Comparison of ENCODE assay signal across 17 cellular contexts in genomic region chr19:51161266-51161665, GRCh38. TPM values are rescaled to one million over a fixed set of nuclear protein-coding genes. Genes with fewer than 3 reads are reported as not detected.
DNase-seq lines count a peak whose midpoint lies in the region; ATAC-seq, FAIRE-seq and TF ChIP-seq lines count a peak whose summit lies in the region.
"Had no signal": no experiment of that assay in that cellular context is flagged by ENCODE, and none has a peak within 500 bp of the region (broad histone marks: within the 10 kb centered on the region; RNA-seq: fewer than 3 reads in every experiment).

No MANE protein-coding gene starts in this region.

- H3K27me3 ChIP-seq in GM12878 (replicated peaks in 1 of 2; ENCODE audit: control insufficient read depth in 2 of 2, insufficient read depth in 2 of 2, low read length in 1 of 2), result no peaks in the 10 kb centered on the region
- H3K27me3 ChIP-seq in foreskin keratinocyte, result peaks cover 8% of the 10 kb centered on the region
- H3K27me3 ChIP-seq in heart left ventricle, result peaks cover 0 to 15% (median 0%) of the 10 kb centered on the region in 9 donors
- H3K27me3 ChIP-seq: BLaER1 treated with 17β-estradiol and CSF1 and Interleukin-3, amounts not matched to agents 10 nM and 100 nM had no signal

- CTCF ChIA-PET in GM12878 (lab: Yijun Ruan, JAX), result interaction anchor here (0.9 to 10.1 kb wide), 2 partner anchors 8 to 98 kb away, joined by 3 to 121 read pairs; no protein-coding TSS in a partner anchor

- H3K36me3 ChIP-seq in GM12878 (ENCODE audit: control insufficient read depth in 2 of 2, insufficient read depth in 2 of 2, low read length in 1 of 2) (no peaks in the 10 kb centered on the region), heart left ventricle (no peaks in the 10 kb centered on the region)
- H3K36me3 ChIP-seq: BLaER1 treated with 17β-estradiol and CSF1 and Interleukin-3, amounts not matched to agents 10 nM and 100 nM had no signal

- ATAC-seq in activated T-cell treated with anti-CD3 and anti-CD28 coated beads, Interleukin-2, amount 50 U/mL, for 4 hours, result peak; percentile 43 to 58
- ATAC-seq in GM12878, result no peak
- ATAC-seq in foreskin keratinocyte, result peak; percentile 52
- ATAC-seq in heart left ventricle, result no peak
- ATAC-seq: GM23338 had no signal

- RAD21 ChIA-PET in GM12878 (lab: Charles Lee; ENCODE audit: unreplicated experiment), result interaction anchor here (0.7 to 2.2 kb wide), 2 partner anchors 96 to 99 kb away, joined by 3 to 5 read pairs; no protein-coding TSS in a partner anchor

- no peaks in the 10 kb centered on the region for H3K27me3 Mint-ChIP-seq in activated T-cell treated with anti-CD3 and anti-CD28 coated beads, Interleukin-2, amount 50 U/mL, for 4 hours (ENCODE audit: low read depth)

- TF ChIP-seq POLR2A in GM12878 (IDR thresholded peaks at IDR 0.05; ENCODE audit: low read depth, low read length) (no peak), erythroblast (IDR thresholded peaks at IDR 0.05; ENCODE audit: low read length) (no peak), heart left ventricle (IDR thresholded peaks at IDR 0.05) (no peak)

- no peaks in the 10 kb centered on the region for H3K9me3 Mint-ChIP-seq in activated T-cell treated with anti-CD3 and anti-CD28 coated beads, Interleukin-2, amount 50 U/mL, for 4 hours
- H3K9me3 Mint-ChIP-seq: CD4-positive, CD25-positive, alpha-beta regulatory T cell; GM23338 had no signal

- H3K4me3 Mint-ChIP-seq in activated T-cell treated with anti-CD3 and anti-CD28 coated beads, Interleukin-2, amount 50 U/mL, for 4 hours, result no peak overlapping the region
- H3K4me3 Mint-ChIP-seq: CD4-positive, CD25-positive, alpha-beta regulatory T cell; GM23338 had no signal

- TF ChIP-seq RAD21 in GM12878 (IDR thresholded peaks at IDR 0.05; ENCODE audit: insufficient read depth, low read depth, low read length), result no peak

- no TSS peak for BruUV-seq in GM12878 (replicated peaks; lab: Mats Ljungman, UMichigan)

- H3K9ac ChIP-seq in GM12878 (ENCODE audit: control insufficient read depth, insufficient read depth, low read length), result no peak overlapping the region
- H3K9ac ChIP-seq: BLaER1 treated with 17β-estradiol and CSF1 and Interleukin-3, amounts not matched to agents 10 nM and 100 nM had no signal

- peak; percentile 33 for FAIRE-seq in GM18507 (lab: Jason Lieb, UNC)
- FAIRE-seq in GM12878 (lab: Jason Lieb, UNC), result no peak

- H3K4me1 ChIP-seq in GM12878 (ENCODE audit: control insufficient read depth, insufficient read depth, low read length) (peaks cover 10% of the 10 kb centered on the region), foreskin keratinocyte (peaks cover 3% of the 10 kb centered on the region), heart left ventricle (peaks cover 0 to 4% (median 0%) of the 10 kb centered on the region in 12 donors)

- 0% methylated on average over 1 of the region's 1 CpG for WGBS in GM12878 (ENCODE audit: insufficient coverage, insufficient replicate concordance, low lambda C conversion rate, missing lambda C conversion rate)
- 83 to 89% (median 86%) methylated on average over 1 of the region's 1 CpG for WGBS in heart left ventricle, 4 donors

- H3K4me2 ChIP-seq in GM12878 (ENCODE audit: control insufficient read depth, insufficient read depth), result no peak overlapping the region
- H3K4me2 ChIP-seq: BLaER1 treated with 17β-estradiol and CSF1 and Interleukin-3, amounts not matched to agents 10 nM and 100 nM; GM23338 had no signal

- DNase-seq in activated T-cell treated with anti-CD3 and anti-CD28 coated beads, Interleukin-2, amount 50 U/mL, for 4 hours, result no peak
- no peak for DNase-seq in activated T-cell treated with anti-CD3 and anti-CD28 coated beads, Interleukin-2, amount 50 U/mL, for 1 hour
- DNase-seq in GM18507 (ENCODE audit: extremely low spot score, insufficient read length, low read depth), result no peak
- no peak for DNase-seq in GM12878 (ENCODE audit: low read depth, low spot score)
- DNase-seq in foreskin keratinocyte, result peak; percentile 35 to 57
- no peak for DNase-seq in substantia nigra (lab: John Stamatoyannopoulos, UW)
- no peak for DNase-seq in erythroblast (lab: John Stamatoyannopoulos, UW)
- no peak for DNase-seq in heart left ventricle
- DNase-seq: ACHN, DMS53, H7 had no signal

- no peaks in the 10 kb centered on the region; the same call in 1 of the 2 replicates for H4K20me1 ChIP-seq in GM12878 (ENCODE audit: control insufficient read depth, insufficient read depth)
- H4K20me1 ChIP-seq: BLaER1 treated with 17β-estradiol and CSF1 and Interleukin-3, amounts not matched to agents 10 nM and 100 nM had no signal

- no peak overlapping the region for H3K27ac ChIP-seq in GM12878 (ENCODE audit: control insufficient read depth, insufficient read depth)
- no peak overlapping the region for H3K27ac ChIP-seq in foreskin keratinocyte
- H3K27ac ChIP-seq in substantia nigra (ENCODE audit: low read depth, low read length, poor library complexity, severe bottlenecking), result no peak overlapping the region
- no peak overlapping the region for H3K27ac ChIP-seq in heart left ventricle
- H3K27ac ChIP-seq: BLaER1 treated with 17β-estradiol and CSF1 and Interleukin-3, amounts not matched to agents 10 nM and 100 nM had no signal

- TF ChIP-seq CTCF in GM12878 (IDR thresholded peaks at IDR 0.05 in 2 of 3, conservative IDR thresholded peaks at IDR 0.05 in 1 of 3; ENCODE audit: control insufficient read depth in 2 of 3, extremely low read depth in 1 of 3, insufficient read depth in 1 of 3, low read depth in 3 of 3, low read length in 3 of 3) (no peak), foreskin keratinocyte (conservative IDR thresholded peaks at IDR 0.05) (no peak), heart left ventricle (IDR thresholded peaks at IDR 0.05) (no peak)

- intact Hi-C loops in GM12878 (cut with micrococcal nuclease; ENCODE audit: unreplicated experiment), result no loop called here
- intact Hi-C loops in heart left ventricle (cut with DNase I), result loop anchor here in 3 of 10 donors (10.0 kb wide), 2 partner anchors 136 to 146 kb away; partner anchors contain the start of genes KLK11 (in 2 of the 3) and KLK10 (in 1 of the 3)

- no peaks in the 10 kb centered on the region for H3K36me3 Mint-ChIP-seq in activated T-cell treated with anti-CD3 and anti-CD28 coated beads, Interleukin-2, amount 50 U/mL, for 4 hours (ENCODE audit: insufficient read depth)
- H3K36me3 Mint-ChIP-seq: CD4-positive, CD25-positive, alpha-beta regulatory T cell had no signal

- H3K9me3 ChIP-seq in GM12878 (replicated peaks; ENCODE audit: control insufficient read depth, insufficient read depth, low read length) (no peaks in the 10 kb centered on the region), heart left ventricle (no peaks in the 10 kb centered on the region)
- H3K9me3 ChIP-seq: BLaER1 treated with 17β-estradiol and CSF1 and Interleukin-3, amounts not matched to agents 10 nM and 100 nM had no signal

- H3K79me2 ChIP-seq in GM12878 (ENCODE audit: control insufficient read depth, insufficient read depth, low read length), result no peaks in the 10 kb centered on the region

- H2AFZ ChIP-seq in GM12878 (ENCODE audit: control insufficient read depth, low read depth, low read length), result no peak overlapping the region
- H2AFZ ChIP-seq: GM23338 had no signal

- POLR2A ChIA-PET in GM12878 (lab: Charles Lee), result no interaction called here

- no peak overlapping the region for H3K4me3 ChIP-seq in GM12878
- no peak overlapping the region for H3K4me3 ChIP-seq in heart left ventricle
- H3K4me3 ChIP-seq: BLaER1 treated with 17β-estradiol and CSF1 and Interleukin-3, amounts not matched to agents 10 nM and 100 nM; GM23338 had no signal

- SMC1A ChIA-PET in GM12878 (lab: Charles Lee; ENCODE audit: uncharacterized antibody, unreplicated experiment), result interaction anchor here (1.4 kb wide), 1 partner anchor 50 kb away, joined by 3 read pairs; no protein-coding TSS in a partner anchor

- peaks cover 6% of the 10 kb centered on the region for H3K4me1 Mint-ChIP-seq in activated T-cell treated with anti-CD3 and anti-CD28 coated beads, Interleukin-2, amount 50 U/mL, for 4 hours (ENCODE audit: low read depth)

- TF ChIP-seq EP300 in GM12878 (IDR thresholded peaks at IDR 0.05; ENCODE audit: borderline replicate concordance in 1 of 2, control insufficient read depth in 1 of 2, low read depth in 2 of 2, low read length in 2 of 2), result no peak

- in situ Hi-C loops in GM12878 (cut with MboI), result no loop called here

RNA-seq across cellular contexts. Expression of gene SIGLEC7, which starts 19.2 kb away (rescaled TPM):
- under 1 TPM in 1 of 3 donors, not detected in 2; 0.16 TPM for total RNA-seq in activated T-cell treated with anti-CD3 and anti-CD28 coated beads, Interleukin-2, amount 50 U/mL, for 4 hours
- not detected in 2 replicates for total RNA-seq in GM12878 (2013; cell fraction: nucleolus; rRNA removed)
- total RNA-seq in GM12878 (2014; rRNA removed) (not detected in 2 replicates), GM12878 (2014; rRNA removed; fragmentation: Illumina TruSeq; extraction: Trizol) (not detected in 2 replicates), GM12878 (2021) (not detected in 2 replicates), foreskin keratinocyte (not detected in 2 replicates), heart left ventricle (1 to 10 TPM in 3 of 9 donors, under 1 TPM in 4, not detected in 2; 0.51 to 6.1 (median 0.63) TPM)
- not detected for polyA plus RNA-seq in GM12878 (2011; ENCODE audit: low read depth)
- polyA plus RNA-seq in GM12878 (2011; rRNA removed) (0.06 and 0.15 TPM in 2 replicates), GM12878 (2014; fragmentation: Illumina TruSeq; extraction: Trizol) (not detected in 2 replicates), GM12878 (2014; fragmentation: Nextera tagmentation; extraction: Ambion mirVana) (not detected), GM12878 (2014; rRNA removed) (not detected in 2 replicates), GM12878 (2016; fragmentation: Nextera tagmentation; extraction: Ambion mirVana) (not detected), foreskin keratinocyte (not detected in 2 replicates), heart left ventricle (1 to 10 TPM; 1.0 to 1.2 TPM)
- 0.07 and 0.18 TPM in 2 replicates for polyA plus RNA-seq in GM12878 (2011; cell fraction: cytosol; rRNA removed)
- 0.18 and 0.21 TPM in 2 replicates for polyA plus RNA-seq in GM12878 (2011; cell fraction: nucleus; rRNA removed)
- polyA plus RNA-seq in GM12878 (2012), result not detected in 2 replicates
- not detected in 2 replicates for polyA minus RNA-seq in GM12878 (2011; rRNA and poly(A)+ RNA removed)
- polyA minus RNA-seq in GM12878 (2011; cell fraction: cytosol; rRNA and poly(A)+ RNA removed), result not detected in 2 replicates
- polyA minus RNA-seq in GM12878 (2011; cell fraction: nucleus; rRNA and poly(A)+ RNA removed), result not detected in 2 replicates
- total RNA-seq: A172; CD4-positive, CD25-positive, alpha-beta regulatory T cell; Daoy; GM23338; H7; HT-29 had no signal
- polyA plus RNA-seq: CD4-positive, CD25-positive, alpha-beta regulatory T cell; GM23338 had no signal

RNA-seq across cellular contexts. Expression of gene SIGLEC9, which starts 36.6 kb away (rescaled TPM):
- under 1 TPM; 0.22 to 0.43 (median 0.37) TPM for total RNA-seq in activated T-cell treated with anti-CD3 and anti-CD28 coated beads, Interleukin-2, amount 50 U/mL, for 4 hours
- total RNA-seq in GM12878 (2013; cell fraction: nucleolus; rRNA removed), result not detected in 2 replicates
- total RNA-seq in GM12878 (2014; rRNA removed), result not detected in 2 replicates
- total RNA-seq in GM12878 (2014; rRNA removed; fragmentation: Illumina TruSeq; extraction: Trizol), result not detected in 2 replicates
- total RNA-seq in GM12878 (2021), result not detected in 2 replicates
- polyA plus RNA-seq in GM12878 (2011; ENCODE audit: low read depth), result not detected
- polyA plus RNA-seq in GM12878 (2011; rRNA removed), result 0.10 TPM in 2 replicates
- polyA plus RNA-seq in GM12878 (2011; cell fraction: cytosol; rRNA removed), result 0.03 and 0.05 TPM in 2 replicates
- polyA plus RNA-seq in GM12878 (2011; cell fraction: nucleus; rRNA removed), result 0.07 and 0.30 TPM in 2 replicates
- polyA plus RNA-seq in GM12878 (2012), result not detected in 2 replicates
- not detected in 2 replicates for polyA plus RNA-seq in GM12878 (2014; fragmentation: Illumina TruSeq; extraction: Trizol)
- not detected for polyA plus RNA-seq in GM12878 (2014; fragmentation: Nextera tagmentation; extraction: Ambion mirVana)
- not detected in 2 replicates for polyA plus RNA-seq in GM12878 (2014; rRNA removed)
- polyA plus RNA-seq in GM12878 (2016; fragmentation: Nextera tagmentation; extraction: Ambion mirVana), result not detected
- 0.21 TPM in 1 of 2 replicates, not detected in the other for polyA minus RNA-seq in GM12878 (2011; rRNA and poly(A)+ RNA removed)
- polyA minus RNA-seq in GM12878 (2011; cell fraction: cytosol; rRNA and poly(A)+ RNA removed), result not detected in 2 replicates
- not detected in 2 replicates for polyA minus RNA-seq in GM12878 (2011; cell fraction: nucleus; rRNA and poly(A)+ RNA removed)
- total RNA-seq in foreskin keratinocyte, result not detected in 2 replicates
- polyA plus RNA-seq in foreskin keratinocyte, result not detected in 2 replicates
- 10 to 100 TPM in 1 of 9 donors, 1 to 10 TPM in 6, under 1 TPM in 2; 0.35 to 18.5 (median 1.7) TPM for total RNA-seq in heart left ventricle
- polyA plus RNA-seq in heart left ventricle, result 1 to 10 TPM in 1 of 2 donors, under 1 TPM in 1; 0.27 to 2.0 TPM
- total RNA-seq: A172, Daoy, GM23338, H7, HT-29 had no signal
- polyA plus RNA-seq: GM23338 had no signal

RNA-seq across cellular contexts. Expression of gene CTU1, which starts 53.1 kb away (rescaled TPM):
- total RNA-seq in activated T-cell treated with anti-CD3 and anti-CD28 coated beads, Interleukin-2, amount 50 U/mL, for 4 hours, result 10 to 100 TPM; 24.1 to 29.3 (median 27.7) TPM
- total RNA-seq in GM12878 (2013; cell fraction: nucleolus; rRNA removed), result 7.2 and 9.4 TPM in 2 replicates
- total RNA-seq in GM12878 (2014; rRNA removed), result 6.2 and 8.9 TPM in 2 replicates
- total RNA-seq in GM12878 (2014; rRNA removed; fragmentation: Illumina TruSeq; extraction: Trizol), result 0.51 and 0.54 TPM in 2 replicates
- total RNA-seq in GM12878 (2021), result 9.9 and 10.5 TPM in 2 replicates
- 0.58 TPM for polyA plus RNA-seq in GM12878 (2011; ENCODE audit: low read depth)
- 1.4 and 3.0 TPM in 2 replicates for polyA plus RNA-seq in GM12878 (2011; rRNA removed)
- 4.7 and 7.6 TPM in 2 replicates for polyA plus RNA-seq in GM12878 (2011; cell fraction: cytosol; rRNA removed)
- polyA plus RNA-seq in GM12878 (2011; cell fraction: nucleus; rRNA removed), result 25.5 and 26.3 TPM in 2 replicates
- 2.8 and 4.3 TPM in 2 replicates for polyA plus RNA-seq in GM12878 (2012)
- 0.59 and 0.71 TPM in 2 replicates for polyA plus RNA-seq in GM12878 (2014; fragmentation: Illumina TruSeq; extraction: Trizol)
- polyA plus RNA-seq in GM12878 (2014; fragmentation: Nextera tagmentation; extraction: Ambion mirVana), result under 1 TPM in 1 of 2 experiments, not detected in 1; 0.02 TPM
- polyA plus RNA-seq in GM12878 (2014; rRNA removed), result 5.8 and 8.1 TPM in 2 replicates
- 1 to 10 TPM in 1 of 2 experiments, under 1 TPM in 1; 0.28 to 3.6 TPM for polyA plus RNA-seq in GM12878 (2016; fragmentation: Nextera tagmentation; extraction: Ambion mirVana)
- polyA minus RNA-seq in GM12878 (2011; rRNA and poly(A)+ RNA removed), result 1.3 and 2.1 TPM in 2 replicates
- 2.4 and 2.9 TPM in 2 replicates for polyA minus RNA-seq in GM12878 (2011; cell fraction: cytosol; rRNA and poly(A)+ RNA removed)
- 3.6 and 5.5 TPM in 2 replicates for polyA minus RNA-seq in GM12878 (2011; cell fraction: nucleus; rRNA and poly(A)+ RNA removed)
- 4.9 and 5.0 TPM in 2 replicates for total RNA-seq in foreskin keratinocyte
- 5.3 and 5.4 TPM in 2 replicates for polyA plus RNA-seq in foreskin keratinocyte
- 10 to 100 TPM in 1 of 9 donors, 1 to 10 TPM in 8; 2.5 to 11.2 (median 4.2) TPM for total RNA-seq in heart left ventricle
- 1 to 10 TPM; 1.4 to 2.4 TPM for polyA plus RNA-seq in heart left ventricle

Comparison
In these comparisons a context has a peak if more than half of its experiments do, and no peak if none do; other contexts are left out.
1. ATAC-seq: peak in activated T-cell treated with anti-CD3 and anti-CD28 coated beads, Interleukin-2, amount 50 U/mL, for 4 hours (2 of 2) and foreskin keratinocyte (single experiment); none in GM12878 (single experiment) and heart left ventricle (0 of 4).
2. DNase-seq: peak in foreskin keratinocyte (2 of 2); none in activated T-cell treated with anti-CD3 and anti-CD28 coated beads, Interleukin-2, amount 50 U/mL, for 4 hours (single experiment), activated T-cell treated with anti-CD3 and anti-CD28 coated beads, Interleukin-2, amount 50 U/mL, for 1 hour (single experiment), GM18507 (single experiment), GM12878 (single experiment), substantia nigra (0 of 49), erythroblast (0 of 2) and heart left ventricle (0 of 5).